17 cellular contexts compared by ENCODE assay signal in genomic region chr3:126679831-126680677, GRCh38. TPM values are rescaled to one million over a fixed set of nuclear protein-coding genes. Genes with fewer than 3 reads are reported as not detected.
DNase-seq lines count a peak whose midpoint lies in the region; ATAC-seq and TF ChIP-seq lines count a peak whose summit lies in the region.
"Had no signal": no experiment of that assay in that cellular context is flagged by ENCODE, and none has a peak within 500 bp of the region (broad histone marks: within the 10 kb centered on the region; RNA-seq: fewer than 3 reads in every experiment).

No MANE protein-coding gene starts in this region.

- TF ChIP-seq CTCF in right atrium auricular region (IDR thresholded peaks at IDR 0.05) (no peak), VCaP (conservative IDR thresholded peaks at IDR 0.05) (no peak)

- intact Hi-C loops in right cardiac atrium (cut with DNase I): loop anchor here (5.0 to 10.0 kb wide), 7 partner anchors 305 to 867 kb away; partner anchors contain the start of gene PLXNA1 (in 2 of the 4)

- ATAC-seq in right cardiac atrium: no peak
- ATAC-seq in HG02610 (IDR thresholded peaks at IDR 0.05; ENCODE audit: unreplicated experiment): no peak
- no peak for ATAC-seq in GM21528 (IDR thresholded peaks at IDR 0.05; ENCODE audit: low FRiP score, unreplicated experiment)
- no peak for ATAC-seq in HG03342 (IDR thresholded peaks at IDR 0.05; ENCODE audit: unreplicated experiment)

- no peaks in the 10 kb centered on the region for H3K36me3 ChIP-seq in right atrium auricular region
- H3K36me3 ChIP-seq: cardiac muscle cell, heart right ventricle, left ventricle myocardium inferior, neutrophil, thoracic aorta had no signal

- no peaks in the 10 kb centered on the region for H3K9me3 ChIP-seq in right atrium auricular region
- no peaks in the 10 kb centered on the region for H3K9me3 ChIP-seq in right cardiac atrium (ENCODE audit: control insufficient read depth, low read length)
- H3K9me3 ChIP-seq: heart right ventricle, left ventricle myocardium inferior, mucosa of descending colon, neutrophil, thoracic aorta had no signal

- H3K4me1 ChIP-seq in right atrium auricular region (peaks cover 0 to 8% of the 10 kb centered on the region in 2 donors), right cardiac atrium (ENCODE audit: control insufficient read depth, insufficient read depth, low read length) (no peaks in the 10 kb centered on the region)

- H3K27ac ChIP-seq in right atrium auricular region (no peak overlapping the region), right cardiac atrium (ENCODE audit: low read length) (no peak overlapping the region), VCaP (0 out of 2 replicates have a peak overlapping the region, but pooled peaks have one; percentile 16)
- H3K27ac ChIP-seq: C4-2B, cardiac muscle cell, heart right ventricle, left ventricle myocardium inferior, neutrophil, skin epidermis, thoracic aorta had no signal

- WGBS in right cardiac atrium: 80% methylated on average over 11 of the region's 11 CpGs

- no peaks in the 10 kb centered on the region for H3K27me3 ChIP-seq in right atrium auricular region
- no peaks in the 10 kb centered on the region for H3K27me3 ChIP-seq in right cardiac atrium (ENCODE audit: control insufficient read depth, insufficient read depth)

- H3K4me3 ChIP-seq in right atrium auricular region (no peak overlapping the region), right cardiac atrium (ENCODE audit: low read length) (no peak overlapping the region)
- H3K4me3 ChIP-seq: cardiac muscle cell, heart right ventricle, left ventricle myocardium inferior, mucosa of descending colon, skin epidermis had no signal

- DNase-seq in right atrium auricular region (ENCODE audit: low spot score) (peak; percentile 5), right cardiac atrium (no peak), iPS-NIHi7 (ENCODE audit: extremely low spot score) (peak; percentile 13), SKM-1 (lab: John Stamatoyannopoulos, UW; ENCODE audit: unreplicated experiment) (no peak)

RNA-seq across cellular contexts. Expression of gene CHCHD6, which starts 24.0 kb away (rescaled TPM):
- total RNA-seq in right atrium auricular region: 10 to 100 TPM in 1 of 2 donors, 1 to 10 TPM in 1; 8.4 to 10.9 TPM
- 10 to 100 TPM in 1 of 4 donors, 1 to 10 TPM in 3; 7.1 to 10.5 (median 8.6) TPM for total RNA-seq in right cardiac atrium
- polyA plus RNA-seq in right cardiac atrium: 9.3 TPM

RNA-seq across cellular contexts. Expression of gene TXNRD3, which starts 25.1 kb away (rescaled TPM):
- total RNA-seq in right atrium auricular region (1 to 10 TPM; 5.0 to 6.8 TPM), right cardiac atrium (1 to 10 TPM; 7.0 to 9.1 (median 7.9) TPM)
- 3.8 TPM for polyA plus RNA-seq in right cardiac atrium
- total RNA-seq: OCI-LY7 had no signal

Comparison
In these comparisons a context has a peak if more than half of its experiments do, and no peak if none do; other contexts are left out.
1. DNase-seq: peak in right atrium auricular region (single experiment) and iPS-NIHi7 (single experiment); none in right cardiac atrium (0 of 3) and SKM-1 (single experiment).